In the genomic region with DNA sequence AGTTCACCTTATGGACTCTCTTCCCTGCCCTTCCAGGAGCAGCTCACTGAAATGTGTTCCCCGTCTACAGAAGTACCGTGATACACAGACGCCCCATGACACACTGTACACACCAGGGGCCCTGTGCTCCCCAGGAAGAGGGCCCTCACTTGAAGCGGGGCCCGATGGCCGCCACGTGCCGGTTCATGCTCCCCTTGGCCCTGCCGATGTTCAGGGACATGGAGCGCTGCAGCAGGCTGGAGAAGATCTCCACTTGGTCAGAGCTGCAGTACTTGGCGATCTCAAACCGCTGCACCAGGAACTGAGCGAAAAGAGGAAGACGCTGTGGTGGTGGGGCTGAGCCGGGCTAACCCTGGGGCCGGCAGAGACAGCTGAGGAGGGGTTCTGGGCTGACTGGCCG, we compare ENCODE assay signal across 1 cellular context. TPM values are rescaled to one million over a fixed set of nuclear protein-coding genes. Genes with fewer than 3 reads are reported as not detected.
"Had no signal": no experiment of that assay in that cellular context is flagged by ENCODE, and none has a peak within 500 bp of the region (broad histone marks: within the 10 kb centered on the region; RNA-seq: fewer than 3 reads in every experiment).

No MANE protein-coding gene starts in this region.

RNA-seq across cellular contexts. Expression of gene TMEM191C, which starts 20.5 kb away (rescaled TPM):
- total RNA-seq: ascending aorta had no signal
